Comparison of ENCODE assay signal across 30 cellular contexts in the genomic region with DNA sequence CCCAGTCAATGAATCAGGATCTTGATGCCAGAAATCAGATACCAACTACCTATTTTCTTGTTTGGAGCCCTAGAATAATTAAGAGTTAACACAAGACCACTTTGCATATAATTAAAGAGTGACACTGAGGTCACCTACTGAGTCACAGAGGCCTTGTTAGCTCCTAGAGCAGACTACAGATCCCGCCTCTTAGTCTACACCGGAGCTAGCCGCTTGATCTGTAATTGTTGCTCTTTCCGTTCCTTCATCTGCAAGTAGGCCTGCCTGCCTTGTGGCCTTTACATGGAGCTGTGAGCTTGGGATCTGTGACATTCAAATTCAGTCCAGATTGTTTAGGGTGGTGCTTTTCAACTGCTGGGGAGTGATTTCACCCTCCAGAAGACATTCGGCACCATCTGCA.
"Had no signal": no experiment of that assay in that cellular context is flagged by ENCODE, and none has a peak within 500 bp of the region (broad histone marks: within the 10 kb centered on the region; RNA-seq: fewer than 3 reads in every experiment).

No MANE protein-coding gene starts in this region.

- H3K4me3 Mint-ChIP-seq: activated B cell treated with CpG ODN at 0.5 μM for 24 hours; activated CD4-positive, alpha-beta T cell treated with anti-CD3 and anti-CD28 coated beads, Interleukin-2, amount 10 ng/mL, durations not matched to agents 24 days and 14 days; activated CD8-positive, alpha-beta memory T cell treated with anti-CD3 and anti-CD28 coated beads, Interleukin-2, amount 10 ng/mL, durations not matched to agents 7 days and 5 days; activated naive CD8-positive, alpha-beta T cell treated with anti-CD3 and anti-CD28 coated beads, Interleukin-2, amount 50 U/mL, for 24 hours; activated T-cell treated with anti-CD3 and anti-CD28 coated beads, Interleukin-2, amount 50 U/mL, for 24 hours; activated T-helper 1 cell treated with anti-CD3 and anti-CD28 coated beads, Interleukin-12 subunit alpha, Interleukin-12 subunit beta, Interleukin-2, Interleukin-4 antibody, amounts not matched to agents 30 ng/mL and 10 ng/mL and 1 ng/mL, durations not matched to agents 14 hours and 24 hours and 36 hours; T-cell had no signal

- DNase-seq: activated B cell treated with CpG ODN at 0.5 μM for 24 hours; activated CD4-positive, alpha-beta T cell treated with anti-CD3 and anti-CD28 coated beads for 1 hour; activated CD4-positive, alpha-beta T cell treated with anti-CD3 and anti-CD28 coated beads, Interleukin-2, amount 10 ng/mL, durations not matched to agents 24 days and 14 days; activated CD4-positive, alpha-beta T cell treated with anti-CD3 and anti-CD28 coated beads, Interleukin-2, amount 50 U/mL, for 48 hours; activated CD8-positive, alpha-beta memory T cell treated with anti-CD3 and anti-CD28 coated beads, Interleukin-2, amount 10 ng/mL, durations not matched to agents 7 days and 5 days; activated effector memory CD4-positive, alpha-beta T cell treated with anti-CD3 and anti-CD28 coated beads, Interleukin-2, amount 50 U/mL, for 16 hours; activated naive CD4-positive, alpha-beta T cell treated with Interleukin-2 at 50 U/mL for 16 hours; activated naive CD8-positive, alpha-beta T cell treated with anti-CD3 and anti-CD28 coated beads, Interleukin-2, amount 50 U/mL, for 24 hours; activated T-cell treated with anti-CD3 and anti-CD28 coated beads, Interleukin-2, amount 50 U/mL, for 24 hours; amniotic stem cell; body of pancreas; NCI-H1092; NCI-H1417; NCI-H1694; NCI-H2029 treated with DMSO at 0.1 percent for 48 hours; NCI-H510A treated with DMSO at 0.1 percent for 48 hours; NCI-H69; NK-92 treated with Interleukin-12 subunit alpha and Interleukin-12 subunit beta, amount 100 ng/mL, for 24 hours; OCI-M1; RPMI8226; T-cell; T-helper 2 cell; T1000 had no signal

- H3K27me3 ChIP-seq: ascending aorta, body of pancreas had no signal

- H3K4me3 ChIP-seq: ascending aorta, body of pancreas, SK-N-MC had no signal

- H3K36me3 ChIP-seq: ascending aorta had no signal

- H3K9ac ChIP-seq: KMS-11 had no signal

- H3K27me3 Mint-ChIP-seq: activated B cell treated with CpG ODN at 0.5 μM for 24 hours; activated CD4-positive, alpha-beta T cell treated with anti-CD3 and anti-CD28 coated beads, Interleukin-2, amount 10 ng/mL, durations not matched to agents 24 days and 14 days; activated CD8-positive, alpha-beta memory T cell treated with anti-CD3 and anti-CD28 coated beads, Interleukin-2, amount 10 ng/mL, durations not matched to agents 7 days and 5 days; activated naive CD8-positive, alpha-beta T cell treated with anti-CD3 and anti-CD28 coated beads, Interleukin-2, amount 50 U/mL, for 24 hours; activated T-cell treated with anti-CD3 and anti-CD28 coated beads, Interleukin-2, amount 50 U/mL, for 24 hours; T-cell had no signal

- H3K9me3 Mint-ChIP-seq: activated B cell treated with CpG ODN at 0.5 μM for 24 hours; activated CD4-positive, alpha-beta T cell treated with anti-CD3 and anti-CD28 coated beads, Interleukin-2, amount 10 ng/mL, durations not matched to agents 24 days and 14 days; activated naive CD4-positive, alpha-beta T cell treated with anti-CD3 and anti-CD28 coated beads, Interleukin-2, amount 50 U/mL, for 72 hours; activated naive CD8-positive, alpha-beta T cell treated with anti-CD3 and anti-CD28 coated beads, Interleukin-2, amount 50 U/mL, for 24 hours; activated T-cell treated with anti-CD3 and anti-CD28 coated beads, Interleukin-2, amount 50 U/mL, for 24 hours; activated T-helper 1 cell treated with anti-CD3 and anti-CD28 coated beads, Interleukin-12 subunit alpha, Interleukin-12 subunit beta, Interleukin-2, Interleukin-4 antibody, amounts not matched to agents 30 ng/mL and 10 ng/mL and 1 ng/mL, durations not matched to agents 14 hours and 24 hours and 36 hours; T-cell had no signal

- H3K27ac Mint-ChIP-seq: activated B cell treated with CpG ODN at 0.5 μM for 24 hours; activated CD4-positive, alpha-beta T cell treated with anti-CD3 and anti-CD28 coated beads, Interleukin-2, amount 10 ng/mL, durations not matched to agents 24 days and 14 days; activated CD8-positive, alpha-beta memory T cell treated with anti-CD3 and anti-CD28 coated beads, Interleukin-2, amount 10 ng/mL, durations not matched to agents 7 days and 5 days; activated naive CD8-positive, alpha-beta T cell treated with anti-CD3 and anti-CD28 coated beads, Interleukin-2, amount 50 U/mL, for 24 hours; activated T-cell treated with anti-CD3 and anti-CD28 coated beads, Interleukin-2, amount 50 U/mL, for 24 hours; activated T-helper 1 cell treated with anti-CD3 and anti-CD28 coated beads, Interleukin-12 subunit alpha, Interleukin-12 subunit beta, Interleukin-2, Interleukin-4 antibody, amounts not matched to agents 30 ng/mL and 10 ng/mL and 1 ng/mL, durations not matched to agents 14 hours and 24 hours and 36 hours; T-cell had no signal

- H3K27ac ChIP-seq: KMS-11, SK-N-MC had no signal

- H3K9me3 ChIP-seq: ascending aorta, body of pancreas had no signal

- H3K4me2 ChIP-seq: KMS-11 had no signal

- H3K36me3 Mint-ChIP-seq: activated CD8-positive, alpha-beta memory T cell treated with anti-CD3 and anti-CD28 coated beads, Interleukin-2, amount 10 ng/mL, durations not matched to agents 7 days and 5 days; activated naive CD4-positive, alpha-beta T cell treated with anti-CD3 and anti-CD28 coated beads, Interleukin-2, amount 50 U/mL, for 72 hours; T-cell had no signal

- ATAC-seq: activated CD8-positive, alpha-beta memory T cell treated with anti-CD3 and anti-CD28 coated beads, Interleukin-2, amount 10 ng/mL, durations not matched to agents 7 days and 5 days; activated naive CD4-positive, alpha-beta T cell treated with anti-CD3 and anti-CD28 coated beads, Interleukin-2, amount 50 U/mL, for 72 hours; activated naive CD8-positive, alpha-beta T cell treated with anti-CD3 and anti-CD28 coated beads, Interleukin-2, amount 50 U/mL, for 24 hours; body of pancreas; Panc1; Right ventricle myocardium inferior; T-cell had no signal
